8 cellular contexts compared by ENCODE assay signal in the genomic region with DNA sequence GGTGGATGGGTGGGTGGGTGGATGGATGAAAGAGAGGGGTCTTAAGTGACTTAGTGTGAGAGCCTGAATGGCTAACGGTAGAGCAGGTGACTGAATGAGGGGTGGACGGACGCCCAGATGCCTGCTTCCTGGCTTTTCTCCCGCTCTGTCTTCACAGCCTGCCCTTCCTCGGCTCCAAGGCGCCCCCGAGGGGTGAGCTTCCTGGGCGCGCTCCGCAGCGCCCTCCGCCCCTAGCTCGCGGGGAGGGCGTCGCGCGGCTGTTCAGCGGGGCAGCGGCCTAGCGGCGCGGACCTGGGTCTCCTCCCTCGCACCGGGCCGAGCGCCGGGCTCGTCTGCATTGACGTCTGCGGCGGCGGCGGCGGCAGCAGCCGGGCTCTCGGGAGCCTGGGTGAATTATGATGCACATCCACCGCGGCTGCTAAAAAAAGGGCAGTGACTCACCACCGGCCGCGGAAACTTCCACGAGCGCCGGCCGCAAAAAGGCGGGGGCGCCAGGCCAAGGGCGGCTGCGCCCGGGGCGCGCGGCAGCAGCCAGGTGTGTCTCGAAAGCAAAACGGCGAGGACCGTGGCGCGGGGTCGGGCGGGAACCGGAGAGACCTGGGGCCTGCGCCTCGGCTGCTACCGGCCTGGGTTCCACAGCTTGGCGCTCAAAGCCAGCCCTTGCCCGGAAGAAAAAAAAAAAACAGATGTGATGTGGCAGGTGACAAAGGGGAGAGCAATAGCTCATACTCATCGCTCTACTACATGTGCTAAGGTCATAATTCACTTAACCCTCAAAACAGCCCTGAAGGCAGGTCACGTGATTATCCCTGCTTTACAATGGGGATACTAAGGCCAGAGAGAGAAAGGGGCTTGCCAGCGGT.
DNase-seq lines count a peak whose midpoint lies in the region; FAIRE-seq and TF ChIP-seq lines count a peak whose summit lies in the region.

No MANE protein-coding gene starts in this region.

- peak overlapping the region; percentile 71 for H3K9ac ChIP-seq in keratinocyte (ENCODE audit: control insufficient read depth, extremely low read depth, insufficient read depth, low read length)

- H4K20me1 ChIP-seq in keratinocyte (ENCODE audit: control insufficient read depth, extremely low read depth, insufficient read depth, low read length), result no peaks in the 10 kb centered on the region

- no peaks in the 10 kb centered on the region for H3K9me1 ChIP-seq in keratinocyte (ENCODE audit: control insufficient read depth, extremely low read depth, insufficient read depth, low read length)

- peak; percentile 77 for DNase-seq in GM10266 (ENCODE audit: extremely low spot score)
- DNase-seq in H7, result peak; percentile 84
- peak; percentile 90 for DNase-seq in MG63
- DNase-seq in activated CD4-positive, CD25-positive, alpha-beta regulatory T cell treated with anti-CD3 and anti-CD28 coated beads, Interleukin-2, amount 50 U/mL, for 72 hours, result peak; percentile 73
- peak; percentile 52 for DNase-seq in central memory CD4-positive, alpha-beta T cell
- DNase-seq in keratinocyte (ENCODE audit: low read depth, low spot score), result peak; percentile 28
- peak; percentile 75 to 78 (median 77) for DNase-seq in stimulated activated CD4-positive, alpha-beta T cell treated with anti-CD3 and anti-CD28 coated beads, Interleukin-12 subunit alpha, Interleukin-12 subunit beta, amount 100 ng/mL, for 48 hours (ENCODE audit: low read depth in 2 of 3, low spot score in 1 of 3)
- no peak for DNase-seq in KG1 (lab: John Stamatoyannopoulos, UW)

- H3K4me2 ChIP-seq in keratinocyte (ENCODE audit: control insufficient read depth, extremely low read depth, insufficient read depth, low read depth, low read length), result peak overlapping the region; percentile 78

- peaks cover 12% of the 10 kb centered on the region for H3K4me1 ChIP-seq in keratinocyte (ENCODE audit: control insufficient read depth, extremely low read depth, insufficient read depth, low read length)

- H3K4me3 ChIP-seq in H7 (ENCODE audit: insufficient read depth, low read depth, low read length) (peak overlapping the region; percentile 37), MG63 (peak overlapping the region; percentile 36), keratinocyte (ENCODE audit: control insufficient read depth in 2 of 3, extremely low read depth in 1 of 3, insufficient read depth in 2 of 3, low read depth in 1 of 3, low read length in 3 of 3) (peak overlapping the region; percentile 21 to 54 (median 27))

- peaks cover 6% of the 10 kb centered on the region for H3K27me3 ChIP-seq in H7 (ENCODE audit: control insufficient read depth, insufficient read depth, low read length)
- H3K27me3 ChIP-seq in MG63, result no peaks in the 10 kb centered on the region
- H3K27me3 ChIP-seq in keratinocyte (ENCODE audit: control insufficient read depth, extremely low read depth, insufficient read depth, low read length), result no peaks in the 10 kb centered on the region

- no peaks in the 10 kb centered on the region for H3K9me3 ChIP-seq in MG63
- H3K9me3 ChIP-seq in keratinocyte (ENCODE audit: control insufficient read depth, low read depth, low read length), result no peaks in the 10 kb centered on the region

- no peaks in the 10 kb centered on the region for H3K36me3 ChIP-seq in H7 (replicated peaks; ENCODE audit: control insufficient read depth, insufficient read depth, low read length)
- no peaks in the 10 kb centered on the region for H3K36me3 ChIP-seq in MG63
- H3K36me3 ChIP-seq in keratinocyte (ENCODE audit: control insufficient read depth in 2 of 2, extremely low read depth in 1 of 2, insufficient read depth in 2 of 2, low read length in 2 of 2), result no peaks in the 10 kb centered on the region

- FAIRE-seq in keratinocyte (lab: Jason Lieb, UNC), result no peak

- no peaks in the 10 kb centered on the region for H3K79me2 ChIP-seq in keratinocyte (ENCODE audit: control insufficient read depth, insufficient read depth, low read length)

- H2AFZ ChIP-seq in keratinocyte (ENCODE audit: control insufficient read depth, low read length), result peak overlapping the region; percentile 90

- dilution Hi-C loops in keratinocyte (cut with MboI; ENCODE audit: extremely low pct_ligation_motif_present, low sequenced_read_pairs), result no loop called here

- TF ChIP-seq CTCF in GM10266 (IDR thresholded peaks at IDR 0.05; ENCODE audit: control insufficient read depth, insufficient read depth, low read depth, missing control alignments), result no peak
- peak in 1 of 3 experiments; percentile 34 for TF ChIP-seq CTCF in keratinocyte (optimal IDR thresholded peaks at IDR 0.05 in 1 of 3, IDR thresholded peaks at IDR 0.05 in 1 of 3, conservative IDR thresholded peaks at IDR 0.05 in 1 of 3; ENCODE audit: extremely low read depth in 1 of 3, insufficient read depth in 2 of 3, low read length in 3 of 3)

- H3K27ac ChIP-seq in keratinocyte (ENCODE audit: control insufficient read depth, insufficient read depth, low read length), result peak overlapping the region; percentile 41
